ENCODE assay signal across 8 cellular contexts in the genomic region with DNA sequence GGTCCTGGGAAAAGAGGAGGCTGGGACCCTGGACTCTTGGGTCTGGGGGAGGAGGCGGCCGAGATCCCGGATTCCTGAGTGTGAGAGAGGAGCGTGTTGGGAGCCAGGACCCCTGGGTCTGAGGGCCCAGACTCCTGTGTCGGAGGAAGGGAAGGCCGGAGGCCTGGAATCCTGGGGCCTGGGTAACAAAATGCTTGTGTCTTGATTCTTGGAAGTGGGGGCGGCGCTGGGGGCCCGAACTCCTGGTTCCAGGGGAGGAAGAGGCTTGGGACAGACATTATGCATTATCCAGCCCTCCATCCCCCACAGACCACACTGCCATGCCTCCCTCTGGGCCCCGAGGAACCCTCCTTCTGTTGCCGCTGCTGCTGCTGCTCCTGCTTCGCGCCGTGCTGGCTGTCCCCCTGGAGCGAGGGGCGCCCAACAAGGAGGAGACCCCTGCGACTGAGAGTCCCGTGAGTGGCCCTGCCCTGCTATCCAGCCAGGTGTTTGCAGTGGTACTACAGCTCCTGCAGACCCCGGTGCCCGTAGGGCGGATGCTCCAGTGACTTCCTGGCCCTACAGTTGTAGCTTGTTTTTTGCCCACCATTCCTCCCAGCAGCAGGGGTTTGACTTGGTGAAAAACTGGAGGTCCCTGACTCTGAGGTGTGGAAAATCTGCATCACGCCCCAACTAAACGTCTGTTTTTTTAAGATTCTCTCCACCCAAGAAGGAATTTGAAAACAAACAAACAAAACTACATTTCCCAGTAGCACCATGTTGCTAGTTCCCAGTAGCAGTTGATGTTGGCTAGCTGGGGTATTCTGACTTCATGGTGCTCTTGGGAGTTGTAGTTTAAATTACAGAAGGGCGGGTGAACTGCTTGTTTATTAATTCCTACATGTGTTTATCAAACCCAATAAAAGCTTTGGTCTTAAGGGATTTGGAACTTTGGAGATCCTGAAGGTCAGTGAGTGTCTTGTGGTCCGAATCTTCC. TPM values are rescaled to one million over a fixed set of nuclear protein-coding genes. Genes with fewer than 3 reads are reported as not detected.
DNase-seq lines count a peak whose midpoint lies in the region; ATAC-seq, FAIRE-seq and TF ChIP-seq lines count a peak whose summit lies in the region.

No MANE protein-coding gene starts in this region.

- FAIRE-seq in A204.1 (lab: Jason Lieb, UNC) = peak; percentile 47

- peaks cover 0 to 14% (median 5%) of the 10 kb centered on the region in 4 donors for H3K36me3 ChIP-seq in right lobe of liver

- TF ChIP-seq CTCF in GM13976 (IDR thresholded peaks at IDR 0.05; ENCODE audit: borderline replicate concordance, control extremely low read depth, extremely low read depth, insufficient read depth, missing control alignments) (no peak), right lobe of liver (IDR thresholded peaks at IDR 0.05) (no peak)

- peak; percentile 68 for DNase-seq in GM13976 (ENCODE audit: low spot score)
- DNase-seq in RKO (ENCODE audit: low spot score) = peak; percentile 82
- peak; percentile 71 for DNase-seq in cerebellum (ENCODE audit: low spot score)
- no peak for DNase-seq in right lobe of liver

- intact Hi-C loops in right lobe of liver (cut with DNase I) = loop anchor here in 1 of 2 donors (10.0 kb wide), 1 partner anchor 64 kb away; the partner anchor contains the start of gene FTL

- ATAC-seq in right lobe of liver (peak; percentile 1 to 20 (median 4)), GM18520 (IDR thresholded peaks at IDR 0.05; ENCODE audit: unreplicated experiment) (no peak), HG02571 (IDR thresholded peaks at IDR 0.05; ENCODE audit: unreplicated experiment) (no peak)

- WGBS in right lobe of liver (ENCODE audit: insufficient coverage, low coverage, low lambda C conversion rate, missing lambda C conversion rate) = 20% methylated on average over 11 of the region's 25 CpGs

- H3K4me1 ChIP-seq in right lobe of liver = peaks cover 0 to 22% (median 11%) of the 10 kb centered on the region in 4 donors

- in situ Hi-C loops in GM13976 (cut with MboI; ENCODE audit: low sequenced_read_pairs, unreplicated experiment) = no loop called here

- H3K4me3 ChIP-seq in right lobe of liver = peak overlapping the region; percentile 69 to 98 (median 76)

- no peaks in the 10 kb centered on the region for H3K9me3 ChIP-seq in right lobe of liver

- H3K27me3 ChIP-seq in right lobe of liver = no peaks in the 10 kb centered on the region

- H3K27ac ChIP-seq in right lobe of liver = peak overlapping the region; percentile 95 to 97 (median 96)
- peak overlapping the region; percentile 91 for H3K27ac ChIP-seq in temporal lobe (ENCODE audit: low read depth, low read length)

- no peak for TF ChIP-seq POLR2A in right lobe of liver (IDR thresholded peaks at IDR 0.05)

RNA-seq across cellular contexts. Expression of gene NUCB1, which starts 0.7 kb away (rescaled TPM):
- total RNA-seq in cerebellum (51.2 TPM), right lobe of liver (100 to 1,000 TPM; 306 to 376 (median 349) TPM), temporal lobe (45.5 TPM)

RNA-seq across cellular contexts. Expression of gene TULP2, which starts 2.2 kb away (rescaled TPM):
- total RNA-seq in cerebellum = 0.27 TPM
- total RNA-seq in right lobe of liver = not detected
- not detected for total RNA-seq in temporal lobe

RNA-seq across cellular contexts. Expression of gene PPP1R15A, which starts 28.5 kb away (rescaled TPM):
- total RNA-seq in cerebellum (13.9 TPM), right lobe of liver (10 to 100 TPM in 4 of 6 experiments, 1 to 10 TPM in 2; 4.5 to 25.6 (median 12.2) TPM), temporal lobe (23.1 TPM)

RNA-seq across cellular contexts. Expression of gene PLEKHA4, which starts 32.3 kb away (rescaled TPM):
- total RNA-seq in cerebellum (1.5 TPM), right lobe of liver (10 to 100 TPM in 4 of 6 experiments, 1 to 10 TPM in 2; 5.7 to 25.6 (median 12.0) TPM), temporal lobe (2.0 TPM)

RNA-seq across cellular contexts. Expression of gene DHDH, which starts 32.7 kb away (rescaled TPM):
- not detected for total RNA-seq in cerebellum
- total RNA-seq in right lobe of liver = under 1 TPM in 1 of 6 experiments, not detected in 5; 0.29 TPM
- 0.49 TPM for total RNA-seq in temporal lobe

Comparison
In these comparisons a context has a peak if more than half of its experiments do, and no peak if none do; other contexts are left out.
1. DNase-seq: peak in GM13976 (single experiment), RKO (single experiment) and cerebellum (single experiment); none in right lobe of liver (0 of 3).
2. ATAC-seq: peak in right lobe of liver (4 of 4); none in GM18520 (single experiment) and HG02571 (single experiment).